25 cellular contexts compared by ENCODE assay signal in the genomic region with DNA sequence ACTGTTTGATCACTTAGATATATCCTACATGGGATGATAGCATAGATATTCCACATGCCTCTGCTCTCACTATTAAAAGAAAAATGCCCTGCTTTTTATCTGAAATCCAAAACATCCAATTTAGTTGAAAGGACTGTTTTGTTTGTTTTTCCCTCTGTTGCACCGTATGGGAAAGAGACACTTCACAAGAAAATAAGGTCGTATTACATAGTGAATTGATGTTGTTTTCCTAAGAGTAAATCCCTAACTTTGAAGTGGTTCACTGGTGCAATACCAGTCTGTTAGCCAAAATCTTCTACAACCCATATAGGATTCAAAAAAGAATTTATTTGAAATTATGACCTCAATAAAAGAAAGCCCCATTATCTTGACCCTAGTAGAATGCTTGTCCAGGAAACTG. TPM values are rescaled to one million over a fixed set of nuclear protein-coding genes. Genes with fewer than 3 reads are reported as not detected.
"Had no signal": no experiment of that assay in that cellular context is flagged by ENCODE, and none has a peak within 500 bp of the region (broad histone marks: within the 10 kb centered on the region; RNA-seq: fewer than 3 reads in every experiment).

No MANE protein-coding gene starts in this region.

- H3K9ac ChIP-seq: neural progenitor cell, parathyroid adenoma had no signal

- H3K4me2 ChIP-seq: neural progenitor cell had no signal

- H3K36me3 ChIP-seq: gastrocnemius medialis, left lung, neural progenitor cell, sigmoid colon, tibial nerve, upper lobe of left lung had no signal

- H2AFZ ChIP-seq: neural progenitor cell, parathyroid adenoma had no signal

- H3K9me3 ChIP-seq: gastrocnemius medialis, mucosa of descending colon, testis had no signal

- H3K27me3 ChIP-seq: left lung, neural progenitor cell, sigmoid colon, testis, tibial nerve, upper lobe of left lung had no signal

- FAIRE-seq: keratinocyte, urothelium cell line had no signal

- H3K4me3 ChIP-seq: coronary artery, gastrocnemius medialis, left lung, mucosa of descending colon, neural progenitor cell, sigmoid colon, testis, tibial nerve, upper lobe of left lung had no signal

- DNase-seq: dermis blood vessel endothelial cell; effector memory CD4-positive, alpha-beta T cell; gastrocnemius medialis; head of caudate nucleus; left lung; mesenchymal stem cell; mucosa of descending colon; naive B cell; sigmoid colon; stimulated activated CD4-positive, alpha-beta T cell treated with anti-CD3 and anti-CD28 coated beads, Interleukin-2, amount 100 ng/mL, for 24 hours; stimulated activated CD4-positive, alpha-beta T cell treated with anti-CD3 and anti-CD28 coated beads, Interleukin-4, amount 100 ng/mL, for 24 hours; stimulated activated naive CD8-positive, alpha-beta T cell treated with anti-CD3 and anti-CD28 coated beads, Interleukin-15, Interleukin-2, amounts not matched to agents 100 U/mL and 50 U/mL, for 24 hours; substantia nigra; testis; upper lobe of left lung had no signal

- H3K27ac ChIP-seq: coronary artery, gastrocnemius medialis, left lung, neural progenitor cell, parathyroid adenoma, sigmoid colon, testis, tibial nerve, upper lobe of left lung had no signal

- H3K4me1 ChIP-seq: gastrocnemius medialis, left lung, parathyroid adenoma, sigmoid colon, testis, tibial nerve had no signal

- ATAC-seq: gastrocnemius medialis; left lung; mucosa of descending colon; natural killer cell treated with Interleukin-12 subunit alpha and Interleukin-12 subunit beta and Interleukin-15 and Interleukin-18, amount 100 ng/mL, for 72 hours; stimulated activated memory B cell treated with anti-CD40 and anti-IgM and Interleukin-4, amounts not matched to agents 10 μg/mL and 1 μg/mL and 100 μg/mL, for 72 hours; stimulated activated naive CD8-positive, alpha-beta T cell treated with anti-CD3 and anti-CD28 coated beads, Interleukin-15, Interleukin-2, amounts not matched to agents 100 U/mL and 50 U/mL, for 24 hours had no signal

RNA-seq across cellular contexts. Expression of a gene that starts 18.1 kb away (rescaled TPM):
- total RNA-seq: fibroblast of villous mesenchyme, osteoblast had no signal
